In genomic region chr15:72271221-72271620, GRCh38 we compare ENCODE assay signal across 13 cellular contexts. TPM values are rescaled to one million over a fixed set of nuclear protein-coding genes. Genes with fewer than 3 reads are reported as not detected.
DNase-seq lines count a peak whose midpoint lies in the region; ATAC-seq, FAIRE-seq and TF ChIP-seq lines count a peak whose summit lies in the region.
"Had no signal": no experiment of that assay in that cellular context is flagged by ENCODE, and none has a peak within 500 bp of the region (broad histone marks: within the 10 kb centered on the region; RNA-seq: fewer than 3 reads in every experiment).

No MANE protein-coding gene starts in this region.

- intact Hi-C loops in Panc1 (cut with micrococcal nuclease; ENCODE audit: unreplicated experiment): no loop called here

- H3K9ac ChIP-seq in rectal smooth muscle tissue (ENCODE audit: low read length): no peak overlapping the region

- H3K36me3 ChIP-seq in Panc1 (ENCODE audit: control insufficient read depth, insufficient read depth, low read length) (peaks cover 7% of the 10 kb centered on the region), rectal smooth muscle tissue (ENCODE audit: control insufficient read depth, insufficient read depth, low read length) (peaks cover 5% of the 10 kb centered on the region)

- no peaks in the 10 kb centered on the region for H3K9me3 ChIP-seq in Panc1 (ENCODE audit: control insufficient read depth, insufficient read depth, low read depth, low read length)
- H3K9me3 ChIP-seq: pancreas, testis had no signal

- H3K27ac ChIP-seq in Panc1 (ENCODE audit: low read length): peak overlapping the region; percentile 91
- H3K27ac ChIP-seq in rectal smooth muscle tissue (ENCODE audit: low read depth, low read length): no peak overlapping the region

- in situ Hi-C loops in Panc1 (cut with HindIII; ENCODE audit: low pct_unique_long_range_greater_than_20kb, low sequenced_read_pairs): no loop called here

- POLR2A ChIA-PET in Panc1 (lab: Charles Lee): no interaction called here

- H3K4me3 ChIP-seq in GM12865 (ENCODE audit: low read depth, low read length) (peak overlapping the region; percentile 76), Panc1 (ENCODE audit: low read depth in 2 of 2, low read length in 2 of 2) (peak overlapping the region; percentile 84 to 92), epithelial cell of esophagus (ENCODE audit: low read length) (peak overlapping the region; percentile 74), rectal smooth muscle tissue (ENCODE audit: low read length) (peak overlapping the region; percentile 89)

- CTCF ChIA-PET in Panc1 (lab: Charles Lee): no interaction called here

- BruUV-seq in Panc1 (replicated peaks; lab: Mats Ljungman, UMichigan): no TSS peak

- H3K27me3 ChIP-seq in Panc1 (ENCODE audit: control insufficient read depth, insufficient read depth, low read length) (no peaks in the 10 kb centered on the region), rectal smooth muscle tissue (ENCODE audit: control insufficient read depth, insufficient read depth, low read length) (no peaks in the 10 kb centered on the region)
- H3K27me3 ChIP-seq: pancreas, testis had no signal

- no peak for DNase-seq in GM12865 (ENCODE audit: low read depth)
- no peak for DNase-seq in Panc1 (ENCODE audit: low read depth, low spot score)
- DNase-seq in epithelial cell of esophagus (ENCODE audit: low read depth): no peak
- DNase-seq in D721Med (ENCODE audit: insufficient read length, low spot score): no peak
- no peak for DNase-seq in NCI-H1694 (lab: John Stamatoyannopoulos, UW)
- no peak for DNase-seq in T1000 (lab: John Stamatoyannopoulos, UW)
- DNase-seq: activated CD4-positive, CD25-positive, alpha-beta regulatory T cell; NCI-H2081 treated with DMSO at 0.1 percent for 48 hours had no signal

- H3K4me1 ChIP-seq in Panc1 (ENCODE audit: control insufficient read depth, insufficient read depth, low read length) (peaks cover 16% of the 10 kb centered on the region), rectal smooth muscle tissue (ENCODE audit: control insufficient read depth, insufficient read depth, low read length) (peaks cover 10% of the 10 kb centered on the region)

- no peak for FAIRE-seq in D721Med (lab: Jason Lieb, UNC)
- FAIRE-seq: endometrium, pancreas had no signal

- TF ChIP-seq CTCF in GM12865 (IDR thresholded peaks at IDR 0.05; ENCODE audit: insufficient read depth, low read depth, low read length, missing control alignments) (no peak), Panc1 (IDR thresholded peaks at IDR 0.05) (no peak), epithelial cell of esophagus (IDR thresholded peaks at IDR 0.05; ENCODE audit: insufficient read depth, low read depth, low read length, missing control alignments) (no peak), D721Med (IDR thresholded peaks at IDR 0.05; ENCODE audit: insufficient read depth, missing control alignments) (no peak)

- ATAC-seq in Panc1 (no peak), GM18519 (IDR thresholded peaks at IDR 0.05; ENCODE audit: low FRiP score, unreplicated experiment) (no peak)

RNA-seq across cellular contexts. Expression of gene PARP6, which starts 1.1 kb away (rescaled TPM):
- total RNA-seq in Panc1 (2021; ENCODE audit: unreplicated experiment): 85.7 TPM
- 64.5 TPM for polyA plus RNA-seq in Panc1 (2012; ENCODE audit: insufficient read length)

RNA-seq across cellular contexts. Expression of gene PKM, which starts 40.2 kb away (rescaled TPM):
- 1,590 TPM for total RNA-seq in Panc1 (2021; ENCODE audit: unreplicated experiment)
- polyA plus RNA-seq in Panc1 (2012; ENCODE audit: insufficient read length): 1,992 TPM

RNA-seq across cellular contexts. Expression of gene CELF6, which starts 48.7 kb away (rescaled TPM):
- not detected for total RNA-seq in Panc1 (2021; ENCODE audit: unreplicated experiment)
- 0.08 TPM for polyA plus RNA-seq in Panc1 (2012; ENCODE audit: insufficient read length)
